ENCODE assay signal across 8 cellular contexts in the genomic region with DNA sequence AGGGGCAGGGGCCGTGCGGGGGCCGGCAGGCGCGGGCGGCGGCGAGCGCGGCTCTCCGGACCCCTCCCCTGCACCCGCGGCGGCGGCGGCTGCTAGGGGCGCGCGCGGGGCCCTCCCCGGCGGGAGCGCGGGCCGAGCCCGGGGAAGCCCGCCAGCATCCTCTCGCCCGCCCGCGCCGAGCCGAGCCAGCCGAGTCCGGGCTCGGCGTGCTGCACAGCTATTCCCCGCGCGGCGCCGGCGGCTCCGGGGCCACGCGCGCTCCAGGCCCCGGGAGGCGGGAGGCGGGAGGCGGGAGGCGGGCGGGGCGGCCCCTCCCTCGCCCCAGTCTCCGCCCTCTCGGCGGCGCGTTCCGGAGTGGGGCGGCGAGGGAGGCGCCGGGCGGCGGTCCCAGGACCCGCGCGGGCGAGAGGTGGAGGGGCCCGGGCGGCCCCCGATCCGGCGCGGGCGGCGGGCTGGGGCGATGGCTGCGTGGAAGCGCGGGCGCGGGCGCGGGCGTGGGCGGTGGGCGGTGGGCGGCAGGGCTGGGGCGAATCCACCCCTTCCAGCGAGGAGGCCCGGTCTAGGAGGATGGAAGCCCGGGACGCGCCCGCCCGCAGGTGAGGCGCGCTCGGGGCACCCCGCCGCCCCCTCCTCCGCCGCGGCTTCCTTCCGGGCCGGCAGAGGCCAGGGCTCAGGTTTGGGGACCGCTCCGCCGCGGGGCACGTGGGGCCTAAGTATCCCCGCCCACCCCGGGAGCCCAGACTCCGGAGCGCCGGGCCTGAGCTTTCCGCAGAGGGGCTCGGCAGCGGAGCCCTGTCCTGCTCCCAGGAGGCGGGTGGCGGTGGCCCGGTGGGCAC. TPM values are rescaled to one million over a fixed set of nuclear protein-coding genes. Genes with fewer than 3 reads are reported as not detected.
A peak's percentile ranks its signal among the peaks of the same experiment; 100 is the strongest.
DNase-seq lines count a peak whose midpoint lies in the region; FAIRE-seq and TF ChIP-seq lines count a peak whose summit lies in the region.

A gene (minus strand): TSS at position 261 of the 836 bp plus-strand sequence. CDS start 1,250 bp downstream, outside the sequence.

- H3K9ac ChIP-seq in H9 (ENCODE audit: extremely low read depth, insufficient read length, low read length) = no peak within 1 kb of the TSS

- TF ChIP-seq POLR2A in GM12892 (IDR thresholded peaks at IDR 0.05; ENCODE audit: low read depth, low read length) (no peak; the same call in 1 of the 2 replicates), NB4 (IDR thresholded peaks at IDR 0.05; ENCODE audit: extremely low read depth, insufficient read length) (no peak)

- no peak within 1 kb of the TSS for H4K8ac ChIP-seq in H9 (replicated peaks; ENCODE audit: insufficient read length, low read depth, low read length)

- TF ChIP-seq CTCF in H9 (conservative IDR thresholded peaks at IDR 0.05) = no peak
- no peak for TF ChIP-seq CTCF in NB4 (IDR thresholded peaks at IDR 0.05; ENCODE audit: low read depth, low read length)

- no peaks in the 10 kb centered on the region for H4K20me1 ChIP-seq in H9 (ENCODE audit: control insufficient read depth, insufficient read depth, insufficient read length)

- peaks cover 2% of the 10 kb centered on the region; the same call in 1 of the 2 replicates for H3K79me2 ChIP-seq in H9 (ENCODE audit: insufficient read depth, low read length)

- H3K4me1 ChIP-seq in H9 (ENCODE audit: insufficient read depth, low read length) = no peaks in the 10 kb centered on the region
- peaks cover 13% of the 10 kb centered on the region for H3K4me1 ChIP-seq in ectodermal cell (ENCODE audit: control insufficient read depth, insufficient read depth, low read length)

- H3K18ac ChIP-seq in H9 (ENCODE audit: insufficient read length, low read depth, low read length) = no peak within 1 kb of the TSS

- H3K23me2 ChIP-seq in H9 (ENCODE audit: insufficient read length, low read depth, low read length, poor library complexity, severe bottlenecking) = no peaks in the 10 kb centered on the region

- H3K4me1 Mint-ChIP-seq in H9 = peaks cover 20 to 23% of the 10 kb centered on the region in 2 experiments
- peaks cover 39% of the 10 kb centered on the region for H3K4me1 Mint-ChIP-seq in activated CD4-positive, alpha-beta memory T cell treated with anti-CD3 and anti-CD28 coated beads, Interleukin-2, amount 10 ng/mL, durations not matched to agents 7 days and 5 days

- H3K9me3 Mint-ChIP-seq in H9 = no peaks in the 10 kb centered on the region
- no peaks in the 10 kb centered on the region for H3K9me3 Mint-ChIP-seq in activated CD4-positive, alpha-beta memory T cell treated with anti-CD3 and anti-CD28 coated beads, Interleukin-2, amount 10 ng/mL, durations not matched to agents 7 days and 5 days

- no peak within 1 kb of the TSS for H3K27ac ChIP-seq in H9 (ENCODE audit: insufficient read length, low read depth, low read length)
- H3K27ac ChIP-seq in ectodermal cell (ENCODE audit: insufficient read depth, low read depth, low read length, poor library complexity, severe bottlenecking) = no peak within 1 kb of the TSS

- H3K4me3 ChIP-seq in NB4 (ENCODE audit: low read depth, low read length) (no peak within 1 kb of the TSS), ectodermal cell (ENCODE audit: insufficient read depth, low read depth, low read length) (peak within 1 kb of the TSS; percentile 51)

- H2BK20ac ChIP-seq in H9 (ENCODE audit: low read depth, low read length, poor library complexity, severe bottlenecking) = no peak within 1 kb of the TSS

- no peak within 1 kb of the TSS for H2AK5ac ChIP-seq in H9 (ENCODE audit: insufficient read length, low read length)

- H3T11ph ChIP-seq in H9 (ENCODE audit: low read length) = no peak within 1 kb of the TSS

- H3K79me1 ChIP-seq in H9 (ENCODE audit: insufficient read depth, low read depth, low read length, poor library complexity, severe bottlenecking) = no peaks in the 10 kb centered on the region

- CTCF ChIA-PET in activated CD4-positive, alpha-beta memory T cell treated with anti-CD3 and anti-CD28 coated beads, Interleukin-2, amount 10 ng/mL, durations not matched to agents 7 days and 5 days (lab: Charles Lee) = no interaction called here

- H2BK120ac ChIP-seq in H9 (ENCODE audit: low read depth, low read length, poor library complexity, severe bottlenecking) = no peak within 1 kb of the TSS

- no peak within 1 kb of the TSS for H3K23ac ChIP-seq in H9 (ENCODE audit: insufficient read length, low read depth, low read length)

- H3K27me3 ChIP-seq in H9 (ENCODE audit: insufficient read depth, low read length) (no peaks in the 10 kb centered on the region), ectodermal cell (ENCODE audit: control insufficient read depth, insufficient read depth, low read length, poor library complexity, severe bottlenecking) (peaks cover 13% of the 10 kb centered on the region)

- peaks cover 8% of the 10 kb centered on the region for H3K27me3 Mint-ChIP-seq in H9 (ENCODE audit: low read depth)
- H3K27me3 Mint-ChIP-seq in activated CD4-positive, alpha-beta memory T cell treated with anti-CD3 and anti-CD28 coated beads, Interleukin-2, amount 10 ng/mL, durations not matched to agents 7 days and 5 days = no peaks in the 10 kb centered on the region

- no peak within 1 kb of the TSS; a peak in 2 of 7 replicates for H3K27ac Mint-ChIP-seq in H9
- peak within 1 kb of the TSS; percentile 72 for H3K27ac Mint-ChIP-seq in activated CD4-positive, alpha-beta memory T cell treated with anti-CD3 and anti-CD28 coated beads, Interleukin-2, amount 10 ng/mL, durations not matched to agents 7 days and 5 days

- DNase-seq in GM12892 (ENCODE audit: insufficient read length) (peak; percentile 80), H9 (peak; percentile 57), NB4 (ENCODE audit: low read depth) (peak; percentile 39), lung microvascular endothelial cell (ENCODE audit: low read depth in 2 of 2) (peak; percentile 40 to 58), middle frontal gyrus (ENCODE audit: extremely low spot score, low spot score) (no peak)
- DNase-seq in activated CD4-positive, alpha-beta memory T cell treated with anti-CD3 and anti-CD28 coated beads, Interleukin-2, amount 10 ng/mL, durations not matched to agents 7 days and 5 days = peak; percentile 70
- peak; percentile 13 for DNase-seq in stimulated activated CD8-positive, alpha-beta memory T cell treated with anti-CD3 and anti-CD28 coated beads, Interleukin-15, amount 100 ng/mL, for 1 hour (ENCODE audit: low read depth)

- no peak within 1 kb of the TSS for H2BK15ac ChIP-seq in H9 (ENCODE audit: low read depth, low read length)

- no peak within 1 kb of the TSS for H3K56ac ChIP-seq in H9 (ENCODE audit: insufficient read length, low read depth, low read length)

- H3K36me3 ChIP-seq in ectodermal cell (ENCODE audit: control insufficient read depth, insufficient read depth, low read length) = no peaks in the 10 kb centered on the region

- H2AFZ ChIP-seq in H9 (ENCODE audit: low read length) = no peak within 1 kb of the TSS

- no CpG with 5 or more reads among the region's 125 CpGs for WGBS in H9 (ENCODE audit: extremely low coverage, insufficient read length, low lambda C conversion rate)
- WGBS in ectodermal cell, 2 experiments = 1% methylated on average over 125 of the region's 125 CpGs

- H3K4me2 ChIP-seq in H9 (ENCODE audit: insufficient read depth, insufficient read length, low read length) = peak within 1 kb of the TSS; percentile 42

- H3K4ac ChIP-seq in H9 (ENCODE audit: low read depth, low read length) = no peak within 1 kb of the TSS

- no peak within 1 kb of the TSS for H2BK5ac ChIP-seq in H9 (ENCODE audit: insufficient read length, low read length)

- no peak within 1 kb of the TSS for H4K5ac ChIP-seq in H9 (ENCODE audit: insufficient read length, low read depth, low read length)

- peaks cover 2 to 13% (median 10%) of the 10 kb centered on the region in 3 experiments; a peak in 6 of 7 replicates for H3K36me3 Mint-ChIP-seq in H9 (ENCODE audit: insufficient read depth in 1 of 3, low read depth in 3 of 3)
- H3K36me3 Mint-ChIP-seq in activated CD4-positive, alpha-beta memory T cell treated with anti-CD3 and anti-CD28 coated beads, Interleukin-2, amount 10 ng/mL, durations not matched to agents 7 days and 5 days (ENCODE audit: low read depth) = peaks cover 15% of the 10 kb centered on the region

- peak within 1 kb of the TSS; percentile 80 for H3K4me3 Mint-ChIP-seq in H9
- peak within 1 kb of the TSS; percentile 83 for H3K4me3 Mint-ChIP-seq in activated CD4-positive, alpha-beta memory T cell treated with anti-CD3 and anti-CD28 coated beads, Interleukin-2, amount 10 ng/mL, durations not matched to agents 7 days and 5 days

- POLR2A ChIA-PET in activated CD4-positive, alpha-beta memory T cell treated with anti-CD3 and anti-CD28 coated beads, Interleukin-2, amount 10 ng/mL, durations not matched to agents 7 days and 5 days (lab: Charles Lee) = interaction anchor here (0.7 to 4.0 kb wide), 6 partner anchors 11 to 442 kb away, joined by 3 to 15 read pairs (median 4); a partner anchor contains a TSS

- H2BK12ac ChIP-seq in H9 (ENCODE audit: insufficient read length, low read depth, low read length) = no peak within 1 kb of the TSS

- no peak within 1 kb of the TSS for H4K91ac ChIP-seq in H9 (ENCODE audit: insufficient read length, low read depth, low read length)

- peak; percentile 72 for FAIRE-seq in GM12892 (lab: Jason Lieb, UNC)

- H3K14ac ChIP-seq in H9 (ENCODE audit: insufficient read depth, low read length) = no peak within 1 kb of the TSS

- no peaks in the 10 kb centered on the region for H3K9me3 ChIP-seq in H9 (ENCODE audit: control insufficient read depth, low read depth, low read length)
- no peaks in the 10 kb centered on the region for H3K9me3 ChIP-seq in ectodermal cell (ENCODE audit: control insufficient read depth, low read length)

RNA-seq across cellular contexts. Expression of the gene that starts here (rescaled TPM):
- polyA plus RNA-seq in GM12892 (2012; ENCODE audit: missing spikeins) = 82.3 TPM
- total RNA-seq in H9 (2021) (39.5 and 43.0 TPM in 2 replicates), lung microvascular endothelial cell (5.2 and 15.5 TPM in 2 replicates)
- 10 to 100 TPM; 55.6 to 58.5 TPM for total RNA-seq in activated CD4-positive, alpha-beta memory T cell treated with anti-CD3 and anti-CD28 coated beads, Interleukin-2, amount 10 ng/mL, durations not matched to agents 7 days and 5 days
- 32.0 TPM for polyA plus RNA-seq in ectodermal cell (2013, experiment 1 of 4)
- polyA plus RNA-seq in ectodermal cell (2013, experiment 2 of 4) = 35.0 TPM
- polyA plus RNA-seq in ectodermal cell (2013, experiment 3 of 4) = 30.4 TPM
- 33.2 TPM for polyA plus RNA-seq in ectodermal cell (2013, experiment 4 of 4)
